In genomic region chr6:73514746-73515110, GRCh38 we compare ENCODE assay signal across 8 cellular contexts. TPM values are rescaled to one million over a fixed set of nuclear protein-coding genes. Genes with fewer than 3 reads are reported as not detected.
DNase-seq lines count a peak whose midpoint lies in the region; TF ChIP-seq lines count a peak whose summit lies in the region.

No MANE protein-coding gene starts in this region.

- H2BK5ac ChIP-seq in mesendoderm (ENCODE audit: low read length): no peak overlapping the region

- no peaks in the 10 kb centered on the region for H3K9me3 ChIP-seq in PC-9 (ENCODE audit: insufficient read depth, low read depth)

- peaks cover 29% of the 10 kb centered on the region for H3K4me1 Mint-ChIP-seq in type B pancreatic cell (ENCODE audit: unreplicated experiment)

- peaks cover 15% of the 10 kb centered on the region; the same call in 1 of the 2 replicates for H3K4me1 ChIP-seq in PC-9 (replicated peaks; ENCODE audit: insufficient read depth)
- no peaks in the 10 kb centered on the region for H3K4me1 ChIP-seq in mesendoderm (ENCODE audit: control insufficient read depth, low read depth, low read length)

- no peak for TF ChIP-seq CTCF in PC-9 (conservative IDR thresholded peaks at IDR 0.05)
- no peak for TF ChIP-seq CTCF in type B pancreatic cell (conservative IDR thresholded peaks at IDR 0.05)
- no peak for TF ChIP-seq CTCF in GM10248 (IDR thresholded peaks at IDR 0.05; ENCODE audit: control extremely low read depth, extremely low read depth, low read depth, missing control alignments)

- peaks cover 2% of the 10 kb centered on the region for H3K79me1 ChIP-seq in mesendoderm (ENCODE audit: low read length)

- H3K4ac ChIP-seq in mesendoderm (ENCODE audit: low read depth, low read length): no peak overlapping the region

- H4K5ac ChIP-seq in mesendoderm (ENCODE audit: low read length): no peak overlapping the region

- peaks cover 33% of the 10 kb centered on the region for H3K79me2 ChIP-seq in PC-9 (ENCODE audit: low read depth)
- H3K79me2 ChIP-seq in mesendoderm (ENCODE audit: control insufficient read depth, insufficient read depth, low read length): peaks cover 13% of the 10 kb centered on the region

- no peaks in the 10 kb centered on the region for H3K9me3 Mint-ChIP-seq in type B pancreatic cell

- H3K27me3 ChIP-seq in PC-9 (ENCODE audit: insufficient read depth, low read depth) (no peaks in the 10 kb centered on the region), mesendoderm (ENCODE audit: insufficient read depth, low read length, poor library complexity) (no peaks in the 10 kb centered on the region)

- POLR2A ChIA-PET in PC-9 (lab: Charles Lee; ENCODE audit: unreplicated experiment) (interaction anchor here (0.7 to 1.5 kb wide), 4 partner anchors 92 to 218 kb away, joined by 3 to 29 read pairs (median 16); no protein-coding TSS in a partner anchor), GM10248 (lab: Yijun Ruan, JAX) (interaction anchor here (0.6 to 1.3 kb wide), 4 partner anchors 13 to 72 kb away, joined by 3 to 6 read pairs (median 4); partner anchors contain the start of gene MTO1)

- H3K56ac ChIP-seq in mesendoderm (ENCODE audit: low read length): no peak overlapping the region

- H3K18ac ChIP-seq in mesendoderm (ENCODE audit: low read length): no peak overlapping the region

- no peaks in the 10 kb centered on the region for H3K9me2 ChIP-seq in PC-9 (ENCODE audit: insufficient read depth)

- H2AK5ac ChIP-seq in mesendoderm (ENCODE audit: low read length): no peak overlapping the region

- H4K20me1 ChIP-seq in PC-9 (ENCODE audit: insufficient read depth): peaks cover 61% of the 10 kb centered on the region

- H3K36me3 ChIP-seq in PC-9 (ENCODE audit: low read depth) (peaks cover 26% of the 10 kb centered on the region), mesendoderm (ENCODE audit: control insufficient read depth, insufficient read depth, low read length) (peaks cover 11% of the 10 kb centered on the region)

- H3K4me2 ChIP-seq in PC-9: no peak overlapping the region
- no peak overlapping the region for H3K4me2 ChIP-seq in mesendoderm (ENCODE audit: low read length)

- no peak overlapping the region for H2AFZ ChIP-seq in PC-9

- peaks cover 4% of the 10 kb centered on the region for H3K27me3 Mint-ChIP-seq in type B pancreatic cell

- no peak overlapping the region for H2BK15ac ChIP-seq in mesendoderm (replicated peaks; ENCODE audit: low read depth)

- peaks cover 43% of the 10 kb centered on the region for H3K36me3 Mint-ChIP-seq in type B pancreatic cell

- H4K8ac ChIP-seq in mesendoderm (ENCODE audit: low read depth, low read length): no peak overlapping the region

- H3K9ac ChIP-seq in mesendoderm (ENCODE audit: low read length): no peak overlapping the region

- CTCF ChIA-PET in PC-9 (lab: Charles Lee): interaction anchor here (1.1 to 1.5 kb wide), 2 partner anchors 98 to 133 kb away, joined by 3 to 4 read pairs; no protein-coding TSS in a partner anchor
- CTCF ChIA-PET in GM10248 (lab: Yijun Ruan, JAX): interaction anchor here (1.2 to 4.7 kb wide), 5 partner anchors 18 to 138 kb away, joined by 5 to 53 read pairs (median 17); no protein-coding TSS in a partner anchor

- WGBS in mesendoderm (ENCODE audit: extremely low coverage, insufficient coverage, low lambda C conversion rate): no CpG with 5 or more reads among the region's 3 CpGs

- H2BK120ac ChIP-seq in mesendoderm (ENCODE audit: low read depth, low read length): no peak overlapping the region

- H3F3A ChIP-seq in PC-9 (ENCODE audit: insufficient read depth, low read depth): peaks cover 76% of the 10 kb centered on the region

- H3K4me3 ChIP-seq in PC-9: no peak overlapping the region
- H3K4me3 ChIP-seq in mesendoderm (ENCODE audit: low read length): no peak overlapping the region

- intact Hi-C loops in PC-9 (cut with micrococcal nuclease; ENCODE audit: unreplicated experiment): loop anchor here (1.0 kb wide), 3 partner anchors 96 to 219 kb away; partner anchors contain the start of gene SLC17A5

- H3K27ac ChIP-seq in PC-9 (peak overlapping the region; percentile 76), epithelial cell of prostate (peak overlapping the region; percentile 99), mesendoderm (ENCODE audit: low read depth, low read length) (no peak overlapping the region)

- peak; percentile 57 for DNase-seq in stimulated activated CD4-positive, alpha-beta T cell treated with anti-CD3 and anti-CD28 coated beads, Interleukin-15, amount 100 ng/mL, for 24 hours
- DNase-seq in stimulated activated CD4-positive, alpha-beta T cell treated with anti-CD3 and anti-CD28 coated beads, Interleukin-4, amount 100 ng/mL, for 1 hour: no peak
- DNase-seq in PC-9 (peak in 1 of 2 experiments; percentile 42), epithelial cell of prostate (ENCODE audit: low read depth, low spot score) (no peak), type B pancreatic cell (ENCODE audit: extremely low spot score, unreplicated experiment) (no peak), GM10248 (ENCODE audit: extremely low spot score) (no peak), mesendoderm (no peak), COLO829 (ENCODE audit: low spot score) (no peak)

- no peak overlapping the region for H3K23ac ChIP-seq in mesendoderm (ENCODE audit: low read length)

- BruUV-seq in PC-9 (replicated peaks; lab: Mats Ljungman, UMichigan): no TSS peak

- peak overlapping the region; percentile 92 for H3K27ac Mint-ChIP-seq in type B pancreatic cell

- peak overlapping the region; percentile 7 for H3K4me3 Mint-ChIP-seq in type B pancreatic cell

RNA-seq across cellular contexts. Expression of gene EEF1A1, which starts 6.1 kb away (rescaled TPM):
- total RNA-seq in PC-9 (2021): 10,581 and 12,059 TPM in 2 replicates
- total RNA-seq in type B pancreatic cell (ENCODE audit: low replicate concordance): 12,371 and 13,155 TPM in 2 replicates
- 13,473 TPM for polyA plus RNA-seq in mesendoderm (2013, experiment 1 of 2)
- polyA plus RNA-seq in mesendoderm (2013, experiment 2 of 2): 13,556 TPM

RNA-seq across cellular contexts. Expression of gene MTO1, which starts 53.2 kb away (rescaled TPM):
- total RNA-seq in PC-9 (2021) (27.2 and 29.3 TPM in 2 replicates), type B pancreatic cell (ENCODE audit: low replicate concordance) (28.0 and 28.3 TPM in 2 replicates)
- polyA plus RNA-seq in mesendoderm (2013, experiment 1 of 2): 18.4 TPM
- polyA plus RNA-seq in mesendoderm (2013, experiment 2 of 2): 17.3 TPM
